In genomic region chr1:149887196-149887455, GRCh38 we compare ENCODE assay signal across 1 cellular context.
TF ChIP-seq lines count a peak whose summit lies in the region.
"Not testable (repeated sequence)": the region's sequence is repeated elsewhere in the genome, so short reads cannot be mapped to it uniquely, and the experiment has no call there.

No MANE protein-coding gene starts in this region.

TF ChIP-seq in HepG2, 621 proteins besides CTCF, POLR2A, EP300 and RAD21 (continues in another document):
- TF ChIP-seq NCOA5 (CRISPR knock-in tag; IDR thresholded peaks at IDR 0.05) (peak; percentile 85), AFF4 (CRISPR knock-in tag; IDR thresholded peaks at IDR 0.05) (0 out of 2 replicates have a peak, but pooled peaks have one; percentile 89), ZXDC (CRISPR knock-in tag; IDR thresholded peaks at IDR 0.05) (peak; percentile 12; the same call in 1 of the 2 replicates), CREB3 (CRISPR knock-in tag; IDR thresholded peaks at IDR 0.05) (peak; percentile 43; the same call in 1 of the 2 replicates), POLR2AphosphoS5 (IDR thresholded peaks at IDR 0.05; ENCODE audit: low read depth, low read length) (peak; percentile 58; the same call in 1 of the 2 replicates), ZBTB8A (CRISPR knock-in tag; IDR thresholded peaks at IDR 0.05; ENCODE audit: borderline replicate concordance, low read depth) (0 out of 2 replicates have a peak, but pooled peaks have one; percentile 41), HNF1A (IDR thresholded peaks at IDR 0.05; ENCODE audit: low read depth) (0 out of 2 replicates have a peak, but pooled peaks have one; percentile 8), FOXJ3 (CRISPR knock-in tag; IDR thresholded peaks at IDR 0.05; ENCODE audit: borderline replicate concordance) (0 out of 2 replicates have a peak, but pooled peaks have one; percentile 13), JUNB (CRISPR knock-in tag; IDR thresholded peaks at IDR 0.05; ENCODE audit: borderline replicate concordance) (0 out of 2 replicates have a peak, but pooled peaks have one; percentile 6), ZNF138 (CRISPR knock-in tag; IDR thresholded peaks at IDR 0.05; ENCODE audit: low read depth) (peak; percentile 13; the same call in 1 of the 2 replicates), SSRP1 (CRISPR knock-in tag; IDR thresholded peaks at IDR 0.05) (0 out of 2 replicates have a peak, but pooled peaks have one; percentile 40), E2F1 (CRISPR knock-in tag; IDR thresholded peaks at IDR 0.05) (peak; percentile 55), ZNF674 (CRISPR knock-in tag; IDR thresholded peaks at IDR 0.05; ENCODE audit: low read depth) (0 out of 2 replicates have a peak, but pooled peaks have one; percentile 31), ZNF574 (CRISPR knock-in tag; IDR thresholded peaks at IDR 0.05) (0 out of 2 replicates have a peak, but pooled peaks have one; percentile 14), AGO1 (IDR thresholded peaks at IDR 0.05; ENCODE audit: low read depth, low read length, poor library complexity, severe bottlenecking) (peak; percentile 46), GLI4 (CRISPR knock-in tag; IDR thresholded peaks at IDR 0.05; ENCODE audit: borderline replicate concordance) (peak; percentile 5; the same call in 1 of the 2 replicates), ZSCAN9 (CRISPR knock-in tag; IDR thresholded peaks at IDR 0.05; ENCODE audit: borderline replicate concordance) (0 out of 2 replicates have a peak, but pooled peaks have one; percentile 10), POLR2G (IDR thresholded peaks at IDR 0.05; ENCODE audit: low read depth, low read length) (0 out of 2 replicates have a peak, but pooled peaks have one; percentile 13), ZNF691 (CRISPR knock-in tag; IDR thresholded peaks at IDR 0.05; ENCODE audit: borderline replicate concordance, low read depth) (0 out of 2 replicates have a peak, but pooled peaks have one; percentile 14), ZNF205 (CRISPR knock-in tag; IDR thresholded peaks at IDR 0.05) (0 out of 2 replicates have a peak, but pooled peaks have one; percentile 34), ZFP90 (CRISPR knock-in tag; IDR thresholded peaks at IDR 0.05; ENCODE audit: borderline replicate concordance) (0 out of 2 replicates have a peak, but pooled peaks have one; percentile 41), ZNF503 (CRISPR knock-in tag; IDR thresholded peaks at IDR 0.05) (peak; percentile 66), ELF4 (CRISPR knock-in tag; IDR thresholded peaks at IDR 0.05; ENCODE audit: borderline replicate concordance) (0 out of 2 replicates have a peak, but pooled peaks have one; percentile 25), TAF15 (IDR thresholded peaks at IDR 0.05; ENCODE audit: low read depth, low read length, poor library complexity, severe bottlenecking) (peak; percentile 1), MIXL1 (CRISPR knock-in tag; IDR thresholded peaks at IDR 0.05) (0 out of 2 replicates have a peak, but pooled peaks have one; percentile 0)
- TF ChIP-seq HNF1A (CRISPR knock-in tag; IDR thresholded peaks at IDR 0.05; ENCODE audit: borderline replicate concordance) = not testable (repeated sequence)
